Comparison of ENCODE assay signal across 9 cellular contexts in genomic region chr1:157044326-157044725, GRCh38. TPM values are rescaled to one million over a fixed set of nuclear protein-coding genes. Genes with fewer than 3 reads are reported as not detected.
DNase-seq lines count a peak whose midpoint lies in the region; ATAC-seq and TF ChIP-seq lines count a peak whose summit lies in the region.
"Had no signal": no experiment of that assay in that cellular context is flagged by ENCODE, and none has a peak within 500 bp of the region (broad histone marks: within the 10 kb centered on the region; RNA-seq: fewer than 3 reads in every experiment).

No MANE protein-coding gene starts in this region.

- peaks cover 56% of the 10 kb centered on the region for H3K4me1 Mint-ChIP-seq in dendritic cell treated with granulocyte-macrophage colony-stimulating factor and Interleukin-4, amounts not matched to agents 40 ng/mL and 50 ng/mL, for 4 days (ENCODE audit: low read depth)
- H3K4me1 Mint-ChIP-seq in activated T-cell treated with anti-CD3 and anti-CD28 coated beads, Interleukin-2, amount 50 U/mL, for 72 hours (ENCODE audit: low read depth): peaks cover 11% of the 10 kb centered on the region

- H3K27me3 ChIP-seq in heart right ventricle (peaks cover 0 to 12% (median 0%) of the 10 kb centered on the region in 7 donors), muscle layer of colon (ENCODE audit: control insufficient read depth in 1 of 2, insufficient read depth in 2 of 2, low read length in 2 of 2) (no peaks in the 10 kb centered on the region)

- intact Hi-C loops in heart right ventricle (cut with DNase I) (no loop called here), left cardiac atrium (cut with DNase I) (no loop called here)
- intact Hi-C loops in dendritic cell treated with granulocyte-macrophage colony-stimulating factor and Interleukin-4, amounts not matched to agents 40 ng/mL and 50 ng/mL, for 4 days (cut with micrococcal nuclease): no loop called here

- H3K27ac Mint-ChIP-seq in dendritic cell treated with granulocyte-macrophage colony-stimulating factor and Interleukin-4, amounts not matched to agents 40 ng/mL and 50 ng/mL, for 4 days: peak overlapping the region; percentile 90
- H3K27ac Mint-ChIP-seq in activated T-cell treated with anti-CD3 and anti-CD28 coated beads, Interleukin-2, amount 50 U/mL, for 72 hours: no peak overlapping the region
- H3K27ac Mint-ChIP-seq: CD4-positive, CD25-positive, alpha-beta regulatory T cell had no signal

- H3K4me1 ChIP-seq in heart right ventricle: peaks cover 9 to 62% (median 54%) of the 10 kb centered on the region in 9 donors
- H3K4me1 ChIP-seq in muscle layer of colon (ENCODE audit: insufficient read depth, low read length): peaks cover 32% of the 10 kb centered on the region

- no peak for TF ChIP-seq CTCF in heart right ventricle (IDR thresholded peaks at IDR 0.05)

- peak overlapping the region; percentile 91 for H3K4me3 Mint-ChIP-seq in dendritic cell treated with granulocyte-macrophage colony-stimulating factor and Interleukin-4, amounts not matched to agents 40 ng/mL and 50 ng/mL, for 4 days
- H3K4me3 Mint-ChIP-seq in activated T-cell treated with anti-CD3 and anti-CD28 coated beads, Interleukin-2, amount 50 U/mL, for 72 hours: peak overlapping the region in 1 of 2 donors; percentile 16

- H3K27me3 Mint-ChIP-seq in dendritic cell treated with granulocyte-macrophage colony-stimulating factor and Interleukin-4, amounts not matched to agents 40 ng/mL and 50 ng/mL, for 4 days: peaks cover 5% of the 10 kb centered on the region
- H3K27me3 Mint-ChIP-seq in activated T-cell treated with anti-CD3 and anti-CD28 coated beads, Interleukin-2, amount 50 U/mL, for 72 hours (ENCODE audit: low read depth): peaks cover 87% of the 10 kb centered on the region

- peak overlapping the region in 4 of 10 donors; percentile 16 to 93 (median 88) for H3K27ac ChIP-seq in heart right ventricle
- no peak overlapping the region for H3K27ac ChIP-seq in muscle layer of colon (ENCODE audit: low read depth, low read length)

- 38 to 41% methylated on average over 6 of the region's 6 CpGs for WGBS in heart right ventricle, 2 donors

- no peak for DNase-seq in heart right ventricle
- DNase-seq in left cardiac atrium: no peak
- no peak for DNase-seq in activated T-cell treated with anti-CD3 and anti-CD28 coated beads, Interleukin-2, amount 50 U/mL, for 72 hours

- H3K4me3 ChIP-seq in heart right ventricle (peak overlapping the region in 9 of 10 donors; percentile 62 to 72 (median 66)), muscle layer of colon (ENCODE audit: low read depth in 1 of 2, low read length in 2 of 2) (peak overlapping the region; percentile 80 to 81)

- peak overlapping the region; percentile 80 for H3K9ac ChIP-seq in muscle layer of colon (ENCODE audit: low read length)

- H3K36me3 Mint-ChIP-seq in dendritic cell treated with granulocyte-macrophage colony-stimulating factor and Interleukin-4, amounts not matched to agents 40 ng/mL and 50 ng/mL, for 4 days (ENCODE audit: low read depth): peaks cover 12% of the 10 kb centered on the region
- H3K36me3 Mint-ChIP-seq in activated T-cell treated with anti-CD3 and anti-CD28 coated beads, Interleukin-2, amount 50 U/mL, for 72 hours (ENCODE audit: insufficient read depth in 2 of 2): peaks cover 2 to 3% of the 10 kb centered on the region in 2 donors

- H3K9me3 ChIP-seq in heart right ventricle: no peaks in the 10 kb centered on the region
- H3K9me3 ChIP-seq in muscle layer of colon (ENCODE audit: low read length): no peaks in the 10 kb centered on the region

- ATAC-seq in heart right ventricle (no peak), left cardiac atrium (no peak), HG02759 (IDR thresholded peaks at IDR 0.05; ENCODE audit: unreplicated experiment) (no peak), GM21360 (IDR thresholded peaks at IDR 0.05; ENCODE audit: unreplicated experiment) (no peak), HG03378 (IDR thresholded peaks at IDR 0.05; ENCODE audit: unreplicated experiment) (no peak)
- ATAC-seq in activated T-cell treated with anti-CD3 and anti-CD28 coated beads, Interleukin-2, amount 50 U/mL, for 72 hours (replicated peaks in 1 of 2): no peak

- H3K36me3 ChIP-seq in heart right ventricle (no peaks in the 10 kb centered on the region), muscle layer of colon (ENCODE audit: insufficient read depth, low read length) (no peaks in the 10 kb centered on the region)

- no peaks in the 10 kb centered on the region for H3K9me3 Mint-ChIP-seq in dendritic cell treated with granulocyte-macrophage colony-stimulating factor and Interleukin-4, amounts not matched to agents 40 ng/mL and 50 ng/mL, for 4 days
- H3K9me3 Mint-ChIP-seq in activated T-cell treated with anti-CD3 and anti-CD28 coated beads, Interleukin-2, amount 50 U/mL, for 72 hours: no peaks in the 10 kb centered on the region

RNA-seq across cellular contexts. Expression of gene ARHGEF11, which starts 1.2 kb away (rescaled TPM):
- total RNA-seq in heart right ventricle: 10 to 100 TPM; 23.7 to 34.5 (median 28.4) TPM
- polyA plus RNA-seq in heart right ventricle: 10 to 100 TPM; 10.4 to 13.0 TPM
- total RNA-seq in left cardiac atrium: 10 to 100 TPM; 25.4 to 27.0 TPM
- 1 to 10 TPM; 4.0 to 5.2 TPM for total RNA-seq in activated T-cell treated with anti-CD3 and anti-CD28 coated beads, Interleukin-2, amount 50 U/mL, for 72 hours

RNA-seq across cellular contexts. Expression of gene ETV3L, which starts 55.3 kb away (rescaled TPM):
- total RNA-seq in heart right ventricle: not detected
- polyA plus RNA-seq in heart right ventricle: not detected
- not detected for total RNA-seq in left cardiac atrium
- total RNA-seq in activated T-cell treated with anti-CD3 and anti-CD28 coated beads, Interleukin-2, amount 50 U/mL, for 72 hours: not detected
- total RNA-seq: CD4-positive, CD25-positive, alpha-beta regulatory T cell had no signal
- polyA plus RNA-seq: CD4-positive, CD25-positive, alpha-beta regulatory T cell had no signal
